12 cellular contexts compared by ENCODE assay signal in the genomic region with DNA sequence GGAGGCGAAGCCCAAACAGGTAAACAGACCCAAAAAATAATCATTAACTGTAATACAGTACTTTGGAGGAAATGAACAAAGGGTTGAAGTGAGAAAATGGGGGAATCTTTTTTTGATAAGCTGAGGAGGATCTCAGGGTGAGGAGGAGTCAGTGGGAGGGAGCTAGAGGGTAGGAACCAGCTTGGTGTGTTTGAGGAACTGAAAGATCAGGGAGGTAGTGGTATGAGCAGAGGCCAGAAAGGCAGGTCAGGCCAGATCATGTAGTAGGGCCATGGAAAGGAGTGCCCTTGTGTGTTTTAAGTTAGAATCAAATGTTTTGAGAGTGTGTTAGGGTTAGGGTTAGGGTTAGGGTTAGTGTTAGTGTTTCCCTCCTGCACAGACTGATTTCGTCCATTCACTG. TPM values are rescaled to one million over a fixed set of nuclear protein-coding genes. Genes with fewer than 3 reads are reported as not detected.
DNase-seq lines count a peak whose midpoint lies in the region; ATAC-seq lines count a peak whose summit lies in the region.
"Had no signal": no experiment of that assay in that cellular context is flagged by ENCODE, and none has a peak within 500 bp of the region (broad histone marks: within the 10 kb centered on the region; RNA-seq: fewer than 3 reads in every experiment).

No MANE protein-coding gene starts in this region.

- no peaks in the 10 kb centered on the region for H3K27me3 ChIP-seq in trophoblast cell (ENCODE audit: insufficient read depth, low read length)

- H3K36me3 ChIP-seq in trophoblast cell (ENCODE audit: control insufficient read depth in 1 of 2, insufficient read depth in 2 of 2, low read length in 2 of 2), result no peaks in the 10 kb centered on the region
- H3K36me3 ChIP-seq: stomach had no signal

- no peak overlapping the region for H3K27ac ChIP-seq in trophoblast cell (ENCODE audit: low read depth, low read length)
- H3K27ac ChIP-seq: stomach had no signal

- H3K4me3 ChIP-seq in trophoblast cell (ENCODE audit: low read depth, low read length), result peak overlapping the region; percentile 14
- H3K4me3 ChIP-seq: stomach had no signal

- no peak overlapping the region for H3K23ac ChIP-seq in trophoblast cell (ENCODE audit: low read length)

- H3K79me1 ChIP-seq in trophoblast cell (ENCODE audit: low read length), result no peaks in the 10 kb centered on the region

- H3K9me3 ChIP-seq in trophoblast cell (ENCODE audit: insufficient read depth, low read depth, low read length), result peaks cover 3% of the 10 kb centered on the region
- H3K9me3 ChIP-seq: stomach had no signal

- no peak for DNase-seq in trophoblast cell
- no peak for DNase-seq in activated effector memory CD4-positive, alpha-beta T cell treated with Interleukin-2 at 50 U/mL for 16 hours
- no peak for DNase-seq in activated naive CD4-positive, alpha-beta T cell (lab: John Stamatoyannopoulos, UW)
- no peak for DNase-seq in NCI-H1092 treated with DMSO at 0.1 percent for 48 hours (lab: John Stamatoyannopoulos, UW)
- DNase-seq: Kasumi-1; kidney glomerular epithelial cell; stimulated activated CD4-positive, alpha-beta T cell treated with anti-CD3 and anti-CD28 coated beads, Interleukin-15, amount 100 ng/mL, for 24 hours; stomach; T-helper 9 cell had no signal

- no peak overlapping the region for H3K9ac ChIP-seq in trophoblast cell (ENCODE audit: low read length)

- no CpG with 5 or more reads among the region's 2 CpGs for WGBS in trophoblast cell (ENCODE audit: extremely low coverage, insufficient coverage, insufficient read length)

- H2BK120ac ChIP-seq in trophoblast cell (ENCODE audit: insufficient read depth, low read length, poor library complexity), result no peak overlapping the region

- no peak overlapping the region for H3K18ac ChIP-seq in trophoblast cell (ENCODE audit: low read length)

- no peak overlapping the region for H4K12ac ChIP-seq in trophoblast cell (ENCODE audit: low read depth, low read length)

- no peak overlapping the region for H3K4ac ChIP-seq in trophoblast cell (ENCODE audit: low read depth, low read length)

- no peak overlapping the region for H2AK5ac ChIP-seq in trophoblast cell (ENCODE audit: low read length)

- H2BK5ac ChIP-seq in trophoblast cell (ENCODE audit: low read depth, low read length, poor library complexity), result no peak overlapping the region

- H3K4me1 ChIP-seq in trophoblast cell (ENCODE audit: control insufficient read depth in 1 of 2, insufficient read depth in 2 of 2, low read length in 2 of 2), result no peaks in the 10 kb centered on the region
- H3K4me1 ChIP-seq: stomach had no signal

- H4K8ac ChIP-seq in trophoblast cell (ENCODE audit: low read depth, low read length), result no peak overlapping the region

- no peak overlapping the region for H3K4me2 ChIP-seq in trophoblast cell (ENCODE audit: low read length)

- H3K14ac ChIP-seq in trophoblast cell (ENCODE audit: low read length), result no peak overlapping the region

- H2BK12ac ChIP-seq in trophoblast cell (ENCODE audit: low read length), result no peak overlapping the region

- ATAC-seq in GM19023 (IDR thresholded peaks at IDR 0.05; ENCODE audit: unreplicated experiment) (peak; percentile 90), GM21737 (IDR thresholded peaks at IDR 0.05; ENCODE audit: unreplicated experiment) (peak; percentile 82), HG03280 (IDR thresholded peaks at IDR 0.05; ENCODE audit: unreplicated experiment) (peak; percentile 74)

- H4K91ac ChIP-seq in trophoblast cell (ENCODE audit: low read depth, low read length), result no peak overlapping the region

- H2AFZ ChIP-seq in trophoblast cell (ENCODE audit: insufficient read depth, low read length, poor library complexity), result no peak overlapping the region

- no peaks in the 10 kb centered on the region for H3K79me2 ChIP-seq in trophoblast cell (ENCODE audit: control insufficient read depth, insufficient read depth, low read length, poor library complexity)

RNA-seq across cellular contexts. Expression of a gene that starts 48.8 kb away (rescaled TPM):
- polyA plus RNA-seq in trophoblast cell (2013), result 0.08 and 0.14 TPM in 2 replicates
